8 cellular contexts compared by ENCODE assay signal in genomic region chr11:31815743-31816466, GRCh38. TPM values are rescaled to one million over a fixed set of nuclear protein-coding genes. Genes with fewer than 3 reads are reported as not detected.
DNase-seq lines count a peak whose midpoint lies in the region; ATAC-seq and TF ChIP-seq lines count a peak whose summit lies in the region.

No MANE protein-coding gene starts in this region.

- DNase-seq in GM23248, result peak; percentile 53
- peak; percentile 32 for DNase-seq in adipocyte (ENCODE audit: low read depth)
- no peak for DNase-seq in mesothelial cell of epicardium (ENCODE audit: low spot score in 2 of 2, unreplicated experiment in 2 of 2)
- no peak for DNase-seq in posterior vena cava (ENCODE audit: low spot score)
- no peak for DNase-seq in stimulated activated CD8-positive, alpha-beta memory T cell treated with anti-CD3 and anti-CD28 coated beads, Interleukin-4, amount 100 ng/mL, for 48 hours
- no peak for DNase-seq in NCI-H1436 treated with DMSO at 0.1 percent for 48 hours (lab: John Stamatoyannopoulos, UW)

- no peaks in the 10 kb centered on the region for H3K79me2 ChIP-seq in ACC112 (ENCODE audit: control insufficient read depth, insufficient read depth, low read length, unreplicated experiment)
- no peaks in the 10 kb centered on the region for H3K79me2 ChIP-seq in GM23248 (ENCODE audit: insufficient read depth)

- no peaks in the 10 kb centered on the region for H3K9me3 Mint-ChIP-seq in mesothelial cell of epicardium

- H3K9me3 ChIP-seq in GM23248 (ENCODE audit: low read depth) (no peaks in the 10 kb centered on the region), adipocyte (ENCODE audit: control insufficient read depth, low read length) (no peaks in the 10 kb centered on the region)

- H3K27me3 Mint-ChIP-seq in mesothelial cell of epicardium (ENCODE audit: low read depth), result peaks cover 97% of the 10 kb centered on the region

- TF ChIP-seq CTCF in mesothelial cell of epicardium (IDR thresholded peaks at IDR 0.05; ENCODE audit: unreplicated experiment), result no peak

- ATAC-seq in GM18868 (IDR thresholded peaks at IDR 0.05; ENCODE audit: unreplicated experiment), result no peak

- no peaks in the 10 kb centered on the region for H3K9me2 ChIP-seq in GM23248 (ENCODE audit: insufficient read depth)

- peaks cover 26% of the 10 kb centered on the region for H3K4me1 Mint-ChIP-seq in mesothelial cell of epicardium

- H3K4me2 ChIP-seq in GM23248 (ENCODE audit: unreplicated experiment), result peak overlapping the region; percentile 81

- no peak overlapping the region for H3K27ac Mint-ChIP-seq in mesothelial cell of epicardium

- H3K4me1 ChIP-seq in ACC112 (ENCODE audit: control insufficient read depth, insufficient read depth, low read length, unreplicated experiment), result peaks cover 21% of the 10 kb centered on the region
- peaks cover 15% of the 10 kb centered on the region for H3K4me1 ChIP-seq in GM23248 (ENCODE audit: insufficient read depth)
- peaks cover 15% of the 10 kb centered on the region for H3K4me1 ChIP-seq in adipocyte (ENCODE audit: control insufficient read depth, insufficient read depth, low read length)

- WGBS in GM23248 (ENCODE audit: low coverage in 1 of 2, low lambda C conversion rate in 2 of 2, missing lambda C conversion rate in 2 of 2), 2 experiments, result 1 to 2% methylated on average over 54 to 55 of the region's 55 CpGs

- no peaks in the 10 kb centered on the region for H3K36me3 Mint-ChIP-seq in mesothelial cell of epicardium

- H3K27ac ChIP-seq in ACC112 (ENCODE audit: low read depth, low read length) (no peak overlapping the region), GM23248 (no peak overlapping the region)

- peak overlapping the region; percentile 21 for H3K4me3 Mint-ChIP-seq in mesothelial cell of epicardium

- no peaks in the 10 kb centered on the region for H4K20me1 ChIP-seq in GM23248 (ENCODE audit: insufficient read depth)

- H3K27me3 ChIP-seq in ACC112 (ENCODE audit: insufficient read depth, low read length), result peaks cover 99% of the 10 kb centered on the region
- peaks cover 88% of the 10 kb centered on the region for H3K27me3 ChIP-seq in GM23248 (replicated peaks; ENCODE audit: insufficient read depth)
- peaks cover 84% of the 10 kb centered on the region for H3K27me3 ChIP-seq in adipocyte (replicated peaks; ENCODE audit: control insufficient read depth, insufficient read depth, low read length)

- intact Hi-C loops in posterior vena cava (cut with DNase I), result no loop called here

- in situ Hi-C loops in GM23248 (cut with MboI), result no loop called here

- H2AFZ ChIP-seq in ACC112 (ENCODE audit: low read length, unreplicated experiment), result no peak overlapping the region
- peak overlapping the region; percentile 41; the same call in 1 of the 2 replicates for H2AFZ ChIP-seq in GM23248

- H3K9ac ChIP-seq in GM23248 (no peak overlapping the region), adipocyte (ENCODE audit: low read length) (no peak overlapping the region)

- H3F3A ChIP-seq in GM23248 (ENCODE audit: insufficient read depth), result no peaks in the 10 kb centered on the region

- H3K36me3 ChIP-seq in ACC112 (ENCODE audit: insufficient read depth, low read length), result no peaks in the 10 kb centered on the region
- H3K36me3 ChIP-seq in GM23248 (ENCODE audit: low read depth), result no peaks in the 10 kb centered on the region
- no peaks in the 10 kb centered on the region for H3K36me3 ChIP-seq in adipocyte (ENCODE audit: control insufficient read depth, insufficient read depth, low read length, severe bottlenecking)

- H3K4me3 ChIP-seq in ACC112 (ENCODE audit: low read depth, low read length) (peak overlapping the region; percentile 59), GM23248 (peak overlapping the region; percentile 51), adipocyte (ENCODE audit: low read length) (peak overlapping the region; percentile 59)

RNA-seq across cellular contexts. Expression of gene PAX6, which starts 4.8 kb away (rescaled TPM):
- total RNA-seq in GM23248 (2014; rRNA removed; shearing (Covaris generic)), result not detected in 2 replicates
- polyA plus RNA-seq in GM23248 (2016; fragmentation: Nextera tagmentation; extraction: Ambion mirVana), result 0.21 TPM in 1 of 2 replicates, not detected in the other
- total RNA-seq in mesothelial cell of epicardium (not detected in 3 replicates), posterior vena cava (not detected)

Comparison
In these comparisons a context has a peak if more than half of its experiments do, and no peak if none do; other contexts are left out.
1. DNase-seq: peak in GM23248 (single experiment) and adipocyte (single experiment); none in mesothelial cell of epicardium (0 of 2), posterior vena cava (single experiment), stimulated activated CD8-positive, alpha-beta memory T cell treated with anti-CD3 and anti-CD28 coated beads, Interleukin-4, amount 100 ng/mL, for 48 hours (single experiment) and NCI-H1436 treated with DMSO at 0.1 percent for 48 hours (single experiment).
2. Peak in every context shown above with its lines, with median percentiles within 50 percentile points of each other: H3K4me3 ChIP-seq.